ENCODE assay signal across 25 cellular contexts in genomic region chr15:60243769-60244168, GRCh38.
A peak's percentile ranks its signal among the peaks of the same experiment; 100 is the strongest.
DNase-seq lines count a peak whose midpoint lies in the region; ATAC-seq, FAIRE-seq and TF ChIP-seq lines count a peak whose summit lies in the region.
"Had no signal": no experiment of that assay in that cellular context is flagged by ENCODE, and none has a peak within 500 bp of the region (broad histone marks: within the 10 kb centered on the region; RNA-seq: fewer than 3 reads in every experiment).

No MANE protein-coding gene starts in this region.

- H3K27me3 Mint-ChIP-seq in GM23338 (ENCODE audit: insufficient read depth, low read depth, poor library complexity), result peaks cover 1% of the 10 kb centered on the region
- peaks cover 48% of the 10 kb centered on the region for H3K27me3 Mint-ChIP-seq in mesothelial cell of epicardium (ENCODE audit: low read depth)

- no peak overlapping the region for H3K4me2 ChIP-seq in GM23338
- H3K4me2 ChIP-seq: A549; BLaER1 treated with 17β-estradiol and CSF1 and Interleukin-3, amounts not matched to agents 10 nM and 100 nM had no signal

- no peak for DNase-seq in GM23338 (ENCODE audit: low spot score)
- peak; percentile 16 for DNase-seq in amniotic epithelial cell (ENCODE audit: low read depth)
- no peak for DNase-seq in mesothelial cell of epicardium (ENCODE audit: low spot score in 2 of 2, unreplicated experiment in 2 of 2)
- no peak for DNase-seq in urothelium cell line (ENCODE audit: low spot score)
- DNase-seq in activated gamma-delta T cell treated with Interleukin-2 at 50 U/mL for 16 hours, result no peak
- DNase-seq: 8988T; ACHN; AML-193; BE2C; CD4-positive, alpha-beta T cell; CD8-positive, alpha-beta memory T cell; DMS 273 treated with DMSO at 0.1 percent for 48 hours; DMS79; EL; GDM1; GM23248; HCEC 1CT had no signal

- H3K4me3 ChIP-seq in GM23338, result no peak overlapping the region
- H3K4me3 ChIP-seq: A549; BLaER1 treated with 17β-estradiol and CSF1 and Interleukin-3, amounts not matched to agents 10 nM and 100 nM; GM12878; GM23248 had no signal

- ATAC-seq in GM23338, result no peak
- no peak for ATAC-seq in HG02588 (IDR thresholded peaks at IDR 0.05; ENCODE audit: unreplicated experiment)
- no peak for ATAC-seq in HG02870 (IDR thresholded peaks at IDR 0.05; ENCODE audit: unreplicated experiment)
- ATAC-seq: A549, GM12878 had no signal

- H2AFZ ChIP-seq in GM23338, result 0 out of 2 replicates have a peak overlapping the region, but pooled peaks have one; percentile 40
- H2AFZ ChIP-seq: GM23248 had no signal

- no peaks in the 10 kb centered on the region for H3K27me3 ChIP-seq in GM23338 (ENCODE audit: insufficient read depth)
- H3K27me3 ChIP-seq: BLaER1 treated with 17β-estradiol and CSF1 and Interleukin-3, amounts not matched to agents 10 nM and 100 nM had no signal

- H3F3A ChIP-seq in GM23338 (replicated peaks; ENCODE audit: low read depth), result no peaks in the 10 kb centered on the region

- no peaks in the 10 kb centered on the region for H3K9me2 ChIP-seq in GM23338 (ENCODE audit: insufficient read depth)

- TF ChIP-seq CTCF in GM23338 (conservative IDR thresholded peaks at IDR 0.05; ENCODE audit: low read depth in 2 of 2) (no peak), mesothelial cell of epicardium (IDR thresholded peaks at IDR 0.05; ENCODE audit: unreplicated experiment) (no peak)

- H3K4me3 Mint-ChIP-seq in GM23338 (no peak overlapping the region), mesothelial cell of epicardium (no peak overlapping the region)
- H3K4me3 Mint-ChIP-seq: CD14-positive monocyte; CD4-positive, alpha-beta T cell; CD8-positive, alpha-beta memory T cell had no signal

- FAIRE-seq in urothelium cell line (lab: Jason Lieb, UNC), result peak; percentile 52
- FAIRE-seq: D721Med, GM12878, GM19239 had no signal

- H4K20me1 ChIP-seq in GM23338 (replicated peaks; ENCODE audit: insufficient read depth), result no peaks in the 10 kb centered on the region
- H4K20me1 ChIP-seq: BLaER1 treated with 17β-estradiol and CSF1 and Interleukin-3, amounts not matched to agents 10 nM and 100 nM had no signal

- H3K36me3 ChIP-seq in GM23338 (ENCODE audit: insufficient read depth), result no peaks in the 10 kb centered on the region
- H3K36me3 ChIP-seq: BE2C; BLaER1 treated with 17β-estradiol and CSF1 and Interleukin-3, amounts not matched to agents 10 nM and 100 nM had no signal

- H3K36me3 Mint-ChIP-seq in GM23338 (ENCODE audit: low read depth) (no peaks in the 10 kb centered on the region), mesothelial cell of epicardium (no peaks in the 10 kb centered on the region)
- H3K36me3 Mint-ChIP-seq: CD14-positive monocyte; CD8-positive, alpha-beta memory T cell had no signal

- H3K27ac Mint-ChIP-seq in GM23338, result no peak overlapping the region
- H3K27ac Mint-ChIP-seq in mesothelial cell of epicardium, result peak overlapping the region; percentile 68
- H3K27ac Mint-ChIP-seq: CD14-positive monocyte; CD4-positive, alpha-beta T cell; CD8-positive, alpha-beta memory T cell had no signal

- peaks cover 3% of the 10 kb centered on the region; the same call in 1 of the 3 replicates for H3K9me3 Mint-ChIP-seq in GM23338
- H3K9me3 Mint-ChIP-seq in mesothelial cell of epicardium, result peaks cover 21% of the 10 kb centered on the region

- no peak overlapping the region for H3K27ac ChIP-seq in GM23338 (ENCODE audit: low read depth)
- H3K27ac ChIP-seq: A549; BLaER1 treated with 17β-estradiol and CSF1 and Interleukin-3, amounts not matched to agents 10 nM and 100 nM; GM23248 had no signal

- peaks cover 6% of the 10 kb centered on the region for H3K4me1 Mint-ChIP-seq in GM23338
- H3K4me1 Mint-ChIP-seq in mesothelial cell of epicardium, result peaks cover 12% of the 10 kb centered on the region
- H3K4me1 Mint-ChIP-seq: CD14-positive monocyte; CD8-positive, alpha-beta memory T cell had no signal

- H3K4me1 ChIP-seq in GM23338 (ENCODE audit: insufficient read depth), result no peaks in the 10 kb centered on the region
- H3K4me1 ChIP-seq: A549; BE2C; BLaER1 treated with 17β-estradiol and CSF1 and Interleukin-3, amounts not matched to agents 10 nM and 100 nM had no signal

- no peaks in the 10 kb centered on the region for H3K79me2 ChIP-seq in GM23338 (replicated peaks; ENCODE audit: insufficient read depth)

TF ChIP-seq in GM23338, 12 proteins besides CTCF, POLR2A, EP300 and RAD21:
- TF ChIP-seq, protein P1, sequence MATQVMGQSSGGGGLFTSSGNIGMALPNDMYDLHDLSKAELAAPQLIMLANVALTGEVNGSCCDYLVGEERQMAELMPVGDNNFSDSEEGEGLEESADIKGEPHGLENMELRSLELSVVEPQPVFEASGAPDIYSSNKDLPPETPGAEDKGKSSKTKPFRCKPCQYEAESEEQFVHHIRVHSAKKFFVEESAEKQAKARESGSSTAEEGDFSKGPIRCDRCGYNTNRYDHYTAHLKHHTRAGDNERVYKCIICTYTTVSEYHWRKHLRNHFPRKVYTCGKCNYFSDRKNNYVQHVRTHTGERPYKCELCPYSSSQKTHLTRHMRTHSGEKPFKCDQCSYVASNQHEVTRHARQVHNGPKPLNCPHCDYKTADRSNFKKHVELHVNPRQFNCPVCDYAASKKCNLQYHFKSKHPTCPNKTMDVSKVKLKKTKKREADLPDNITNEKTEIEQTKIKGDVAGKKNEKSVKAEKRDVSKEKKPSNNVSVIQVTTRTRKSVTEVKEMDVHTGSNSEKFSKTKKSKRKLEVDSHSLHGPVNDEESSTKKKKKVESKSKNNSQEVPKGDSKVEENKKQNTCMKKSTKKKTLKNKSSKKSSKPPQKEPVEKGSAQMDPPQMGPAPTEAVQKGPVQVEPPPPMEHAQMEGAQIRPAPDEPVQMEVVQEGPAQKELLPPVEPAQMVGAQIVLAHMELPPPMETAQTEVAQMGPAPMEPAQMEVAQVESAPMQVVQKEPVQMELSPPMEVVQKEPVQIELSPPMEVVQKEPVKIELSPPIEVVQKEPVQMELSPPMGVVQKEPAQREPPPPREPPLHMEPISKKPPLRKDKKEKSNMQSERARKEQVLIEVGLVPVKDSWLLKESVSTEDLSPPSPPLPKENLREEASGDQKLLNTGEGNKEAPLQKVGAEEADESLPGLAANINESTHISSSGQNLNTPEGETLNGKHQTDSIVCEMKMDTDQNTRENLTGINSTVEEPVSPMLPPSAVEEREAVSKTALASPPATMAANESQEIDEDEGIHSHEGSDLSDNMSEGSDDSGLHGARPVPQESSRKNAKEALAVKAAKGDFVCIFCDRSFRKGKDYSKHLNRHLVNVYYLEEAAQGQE (IDR thresholded peaks at IDR 0.05; ENCODE audit: unreplicated experiment), result no peak
- TF ChIP-seq ZNF114 (CRISPR knock-in tag; IDR thresholded peaks at IDR 0.05) (no peak), EZH2 (IDR thresholded peaks at IDR 0.05; ENCODE audit: low read depth, unreplicated experiment) (no peak), CREB1 (CRISPR knock-in tag; IDR thresholded peaks at IDR 0.05; ENCODE audit: low read depth) (no peak), POLR2AphosphoS5 (IDR thresholded peaks at IDR 0.05; ENCODE audit: low read depth) (no peak), ZNF331 (CRISPR knock-in tag; IDR thresholded peaks at IDR 0.05; ENCODE audit: low read depth) (no peak), NANOG (IDR thresholded peaks at IDR 0.05; ENCODE audit: borderline replicate concordance) (no peak), STAT1 (IDR thresholded peaks at IDR 0.05; ENCODE audit: unreplicated experiment) (no peak), EZH2phosphoT487 (IDR thresholded peaks at IDR 0.05; ENCODE audit: unreplicated experiment) (no peak), JUNB (IDR thresholded peaks at IDR 0.05; ENCODE audit: unreplicated experiment) (no peak), ETS1 (IDR thresholded peaks at IDR 0.05) (no peak)
